ENCODE assay signal across 1 cellular context in the genomic region with DNA sequence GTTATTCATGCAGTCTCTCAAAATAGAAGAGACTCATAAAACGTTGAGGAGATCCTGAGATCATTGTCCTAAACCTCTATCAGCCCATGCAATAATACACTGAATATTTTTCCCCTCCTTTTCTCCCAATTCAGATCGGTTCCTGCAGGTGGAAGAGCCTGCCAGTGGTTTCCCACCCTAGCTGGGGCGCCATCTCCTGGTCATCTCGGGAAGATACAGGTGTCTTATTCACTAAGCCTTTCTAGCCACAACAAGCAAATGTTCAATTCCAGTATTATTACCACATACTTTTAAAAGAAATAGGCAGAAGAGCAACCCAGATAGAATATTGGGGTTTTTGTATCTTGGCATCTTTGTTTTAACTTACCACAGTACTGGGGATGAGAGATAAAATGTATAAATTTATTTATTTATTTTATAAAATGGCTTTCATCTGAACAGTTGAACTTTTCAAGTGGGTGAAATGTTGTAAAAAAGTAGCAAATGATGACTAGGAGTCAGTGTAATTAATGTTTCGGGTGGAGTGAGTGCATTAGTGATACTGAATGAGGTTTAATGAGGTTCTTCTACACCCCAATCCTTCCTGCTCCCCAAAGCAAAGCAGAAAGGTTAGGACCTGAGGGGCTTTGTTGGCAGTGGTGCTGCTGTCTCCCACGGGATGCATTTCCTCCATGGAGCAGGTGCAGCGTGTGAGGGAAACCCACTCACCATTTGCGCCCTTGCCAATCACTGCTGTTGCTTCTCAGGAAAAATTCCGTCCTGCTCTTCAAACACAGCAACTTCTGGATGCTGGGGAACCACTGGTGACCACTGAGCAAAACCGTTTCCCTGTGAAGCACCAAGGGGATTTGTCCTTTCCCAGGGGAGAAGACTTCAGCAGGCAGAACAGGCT.
TF ChIP-seq lines count a peak whose summit lies in the region.

No MANE protein-coding gene starts in this region.

TF ChIP-seq in GM12878, 131 proteins besides CTCF, POLR2A, EP300 and RAD21 (continued from another document):
- peak; percentile 37 for TF ChIP-seq RUNX3 (IDR thresholded peaks at IDR 0.05; ENCODE audit: low read length)
- TF ChIP-seq, protein P1, sequence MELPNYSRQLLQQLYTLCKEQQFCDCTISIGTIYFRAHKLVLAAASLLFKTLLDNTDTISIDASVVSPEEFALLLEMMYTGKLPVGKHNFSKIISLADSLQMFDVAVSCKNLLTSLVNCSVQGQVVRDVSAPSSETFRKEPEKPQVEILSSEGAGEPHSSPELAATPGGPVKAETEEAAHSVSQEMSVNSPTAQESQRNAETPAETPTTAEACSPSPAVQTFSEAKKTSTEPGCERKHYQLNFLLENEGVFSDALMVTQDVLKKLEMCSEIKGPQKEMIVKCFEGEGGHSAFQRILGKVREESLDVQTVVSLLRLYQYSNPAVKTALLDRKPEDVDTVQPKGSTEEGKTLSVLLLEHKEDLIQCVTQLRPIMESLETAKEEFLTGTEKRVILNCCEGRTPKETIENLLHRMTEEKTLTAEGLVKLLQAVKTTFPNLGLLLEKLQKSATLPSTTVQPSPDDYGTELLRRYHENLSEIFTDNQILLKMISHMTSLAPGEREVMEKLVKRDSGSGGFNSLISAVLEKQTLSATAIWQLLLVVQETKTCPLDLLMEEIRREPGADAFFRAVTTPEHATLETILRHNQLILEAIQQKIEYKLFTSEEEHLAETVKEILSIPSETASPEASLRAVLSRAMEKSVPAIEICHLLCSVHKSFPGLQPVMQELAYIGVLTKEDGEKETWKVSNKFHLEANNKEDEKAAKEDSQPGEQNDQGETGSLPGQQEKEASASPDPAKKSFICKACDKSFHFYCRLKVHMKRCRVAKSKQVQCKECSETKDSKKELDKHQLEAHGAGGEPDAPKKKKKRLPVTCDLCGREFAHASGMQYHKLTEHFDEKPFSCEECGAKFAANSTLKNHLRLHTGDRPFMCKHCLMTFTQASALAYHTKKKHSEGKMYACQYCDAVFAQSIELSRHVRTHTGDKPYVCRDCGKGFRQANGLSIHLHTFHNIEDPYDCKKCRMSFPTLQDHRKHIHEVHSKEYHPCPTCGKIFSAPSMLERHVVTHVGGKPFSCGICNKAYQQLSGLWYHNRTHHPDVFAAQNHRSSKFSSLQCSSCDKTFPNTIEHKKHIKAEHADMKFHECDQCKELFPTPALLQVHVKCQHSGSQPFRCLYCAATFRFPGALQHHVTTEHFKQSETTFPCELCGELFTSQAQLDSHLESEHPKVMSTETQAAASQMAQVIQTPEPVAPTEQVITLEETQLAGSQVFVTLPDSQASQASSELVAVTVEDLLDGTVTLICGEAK (IDR thresholded peaks at IDR 0.05; ENCODE audit: borderline replicate concordance): no peak
